In the genomic region with DNA sequence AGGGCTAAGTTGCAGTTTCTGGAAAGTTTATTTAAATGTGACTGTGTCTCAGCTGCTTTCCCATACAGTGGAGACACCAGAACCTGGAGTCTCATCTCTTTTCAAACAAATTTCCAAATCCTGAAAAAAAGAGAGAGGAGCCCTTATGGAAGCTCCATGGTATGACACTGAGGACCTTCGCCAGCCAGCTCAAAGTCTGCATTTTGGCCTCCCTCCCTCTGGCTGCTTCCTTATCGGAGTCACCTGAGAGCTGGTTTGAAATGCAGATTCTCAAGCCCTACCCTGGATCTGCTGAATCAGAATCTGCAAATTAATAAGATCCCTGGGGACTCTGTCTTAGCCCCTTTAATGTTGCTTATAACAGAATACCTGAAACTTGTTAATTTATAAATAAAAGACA, we compare ENCODE assay signal across 1 cellular context.
TF ChIP-seq lines count a peak whose summit lies in the region.

No MANE protein-coding gene starts in this region.

TF ChIP-seq in GM23338, 12 proteins besides CTCF, POLR2A, EP300 and RAD21 (continued from another document):
- TF ChIP-seq, protein P1, sequence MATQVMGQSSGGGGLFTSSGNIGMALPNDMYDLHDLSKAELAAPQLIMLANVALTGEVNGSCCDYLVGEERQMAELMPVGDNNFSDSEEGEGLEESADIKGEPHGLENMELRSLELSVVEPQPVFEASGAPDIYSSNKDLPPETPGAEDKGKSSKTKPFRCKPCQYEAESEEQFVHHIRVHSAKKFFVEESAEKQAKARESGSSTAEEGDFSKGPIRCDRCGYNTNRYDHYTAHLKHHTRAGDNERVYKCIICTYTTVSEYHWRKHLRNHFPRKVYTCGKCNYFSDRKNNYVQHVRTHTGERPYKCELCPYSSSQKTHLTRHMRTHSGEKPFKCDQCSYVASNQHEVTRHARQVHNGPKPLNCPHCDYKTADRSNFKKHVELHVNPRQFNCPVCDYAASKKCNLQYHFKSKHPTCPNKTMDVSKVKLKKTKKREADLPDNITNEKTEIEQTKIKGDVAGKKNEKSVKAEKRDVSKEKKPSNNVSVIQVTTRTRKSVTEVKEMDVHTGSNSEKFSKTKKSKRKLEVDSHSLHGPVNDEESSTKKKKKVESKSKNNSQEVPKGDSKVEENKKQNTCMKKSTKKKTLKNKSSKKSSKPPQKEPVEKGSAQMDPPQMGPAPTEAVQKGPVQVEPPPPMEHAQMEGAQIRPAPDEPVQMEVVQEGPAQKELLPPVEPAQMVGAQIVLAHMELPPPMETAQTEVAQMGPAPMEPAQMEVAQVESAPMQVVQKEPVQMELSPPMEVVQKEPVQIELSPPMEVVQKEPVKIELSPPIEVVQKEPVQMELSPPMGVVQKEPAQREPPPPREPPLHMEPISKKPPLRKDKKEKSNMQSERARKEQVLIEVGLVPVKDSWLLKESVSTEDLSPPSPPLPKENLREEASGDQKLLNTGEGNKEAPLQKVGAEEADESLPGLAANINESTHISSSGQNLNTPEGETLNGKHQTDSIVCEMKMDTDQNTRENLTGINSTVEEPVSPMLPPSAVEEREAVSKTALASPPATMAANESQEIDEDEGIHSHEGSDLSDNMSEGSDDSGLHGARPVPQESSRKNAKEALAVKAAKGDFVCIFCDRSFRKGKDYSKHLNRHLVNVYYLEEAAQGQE (IDR thresholded peaks at IDR 0.05; ENCODE audit: unreplicated experiment) = no peak
- TF ChIP-seq JUNB (IDR thresholded peaks at IDR 0.05; ENCODE audit: unreplicated experiment) = no peak
TF ChIP-seq in GM23338: peak in this region for 0.
